Comparison of ENCODE assay signal across 8 cellular contexts in the genomic region with DNA sequence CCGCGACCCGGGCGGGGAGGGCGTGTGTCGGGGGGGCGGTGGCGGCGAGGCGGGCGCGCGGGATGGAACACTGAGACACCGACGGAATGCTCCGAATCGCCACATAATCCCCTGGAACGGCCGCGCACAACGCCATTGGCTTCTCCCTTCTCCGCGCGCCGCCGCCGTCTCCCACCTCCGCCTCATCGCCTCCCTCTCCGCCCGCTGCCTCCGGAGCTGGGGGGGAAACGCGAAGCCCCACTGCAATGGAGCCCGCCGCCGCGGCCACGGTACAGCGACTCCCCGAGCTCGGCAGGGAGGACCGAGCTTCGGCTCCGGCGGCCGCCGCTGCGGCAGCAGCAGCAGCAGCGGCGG. TPM values are rescaled to one million over a fixed set of nuclear protein-coding genes. Genes with fewer than 3 reads are reported as not detected.
A peak's percentile ranks its signal among the peaks of the same experiment; 100 is the strongest.
DNase-seq lines count a peak whose midpoint lies in the region; ATAC-seq lines count a peak whose summit lies in the region.

Gene PHLPP1 (plus strand): TSS at position 103 of the 354 bp plus-strand sequence. CDS start 143 bp downstream, at position 246.

- no peak for DNase-seq in activated T-cell treated with anti-CD3 and anti-CD28 coated beads, Interleukin-2, amount 50 U/mL, for 24 hours
- no peak for DNase-seq in activated T-cell treated with anti-CD3 and anti-CD28 coated beads, Interleukin-2, amount 50 U/mL, for 48 hours
- DNase-seq in stimulated activated naive CD8-positive, alpha-beta T cell treated with anti-CD3 and anti-CD28 coated beads, Interleukin-15, Interleukin-2, amounts not matched to agents 100 U/mL and 50 U/mL, for 24 hours, result no peak
- DNase-seq in SIG-M5 treated with dmso at 0.1 percent for 504 hours (lab: John Stamatoyannopoulos, UW; ENCODE audit: unreplicated experiment) (no peak), activated gamma-delta T cell (lab: John Stamatoyannopoulos, UW) (no peak)

- H3K4me1 Mint-ChIP-seq in activated T-cell treated with anti-CD3 and anti-CD28 coated beads, Interleukin-2, amount 50 U/mL, for 24 hours (ENCODE audit: low read depth), result peaks cover 42% of the 10 kb centered on the region
- H3K4me1 Mint-ChIP-seq in activated T-helper 17 cell treated with anti-CD3 and anti-CD28 coated beads, Interleukin-2, amount 50 U/mL, for 72 hours, result peaks cover 21% of the 10 kb centered on the region

- H3K9ac ChIP-seq in iPS-15b (ENCODE audit: low read depth, low read length), result peak within 1 kb of the TSS; percentile 62

- H3K4me3 ChIP-seq in iPS-15b (ENCODE audit: low read depth, low read length), result peak within 1 kb of the TSS; percentile 71

- H3K36me3 ChIP-seq in iPS-15b (ENCODE audit: control insufficient read depth, insufficient read depth, low read length), result no peaks in the 10 kb centered on the region

- no peaks in the 10 kb centered on the region for H3K27me3 ChIP-seq in iPS-15b (ENCODE audit: control insufficient read depth, insufficient read depth, low read length)

- no peaks in the 10 kb centered on the region for H3K9me3 Mint-ChIP-seq in activated T-cell treated with anti-CD3 and anti-CD28 coated beads, Interleukin-2, amount 50 U/mL, for 24 hours
- H3K9me3 Mint-ChIP-seq in activated T-helper 17 cell treated with anti-CD3 and anti-CD28 coated beads, Interleukin-2, amount 50 U/mL, for 72 hours, result no peaks in the 10 kb centered on the region

- H3K36me3 Mint-ChIP-seq in activated T-cell treated with anti-CD3 and anti-CD28 coated beads, Interleukin-2, amount 50 U/mL, for 24 hours (ENCODE audit: low read depth), result no peaks in the 10 kb centered on the region
- peaks cover 9% of the 10 kb centered on the region for H3K36me3 Mint-ChIP-seq in activated T-helper 17 cell treated with anti-CD3 and anti-CD28 coated beads, Interleukin-2, amount 50 U/mL, for 72 hours (ENCODE audit: low read depth)

- peak; percentile 15 for ATAC-seq in HG03045 (IDR thresholded peaks at IDR 0.05; ENCODE audit: unreplicated experiment)
- ATAC-seq in activated T-helper 17 cell treated with anti-CD3 and anti-CD28 coated beads, Interleukin-2, amount 50 U/mL, for 72 hours (replicated peaks), result peak; percentile 32
- peak; percentile 20 for ATAC-seq in stimulated activated naive CD8-positive, alpha-beta T cell treated with anti-CD3 and anti-CD28 coated beads, Interleukin-15, Interleukin-2, amounts not matched to agents 100 U/mL and 50 U/mL, for 24 hours

- H3K4me3 Mint-ChIP-seq in activated T-cell treated with anti-CD3 and anti-CD28 coated beads, Interleukin-2, amount 50 U/mL, for 24 hours, result peak within 1 kb of the TSS; percentile 83
- H3K4me3 Mint-ChIP-seq in activated T-helper 17 cell treated with anti-CD3 and anti-CD28 coated beads, Interleukin-2, amount 50 U/mL, for 72 hours, result peak within 1 kb of the TSS; percentile 87

- H3K27me3 Mint-ChIP-seq in activated T-cell treated with anti-CD3 and anti-CD28 coated beads, Interleukin-2, amount 50 U/mL, for 24 hours, result peaks cover 5% of the 10 kb centered on the region
- no peaks in the 10 kb centered on the region for H3K27me3 Mint-ChIP-seq in activated T-helper 17 cell treated with anti-CD3 and anti-CD28 coated beads, Interleukin-2, amount 50 U/mL, for 72 hours

- peak within 1 kb of the TSS; percentile 88 for H3K27ac Mint-ChIP-seq in activated T-cell treated with anti-CD3 and anti-CD28 coated beads, Interleukin-2, amount 50 U/mL, for 24 hours
- H3K27ac Mint-ChIP-seq in activated T-helper 17 cell treated with anti-CD3 and anti-CD28 coated beads, Interleukin-2, amount 50 U/mL, for 72 hours, result peak within 1 kb of the TSS; percentile 87

- H3K9me3 ChIP-seq in iPS-15b (ENCODE audit: control insufficient read depth, insufficient read depth, low read length), result no peaks in the 10 kb centered on the region

- H3K4me1 ChIP-seq in iPS-15b (ENCODE audit: control insufficient read depth, insufficient read depth, low read length), result peaks cover 11% of the 10 kb centered on the region

RNA-seq across cellular contexts. Expression of gene PHLPP1, which starts in this region (rescaled TPM):
- total RNA-seq in activated T-helper 17 cell treated with anti-CD3 and anti-CD28 coated beads, Interleukin-2, amount 50 U/mL, for 72 hours, result 10 to 100 TPM; 12.1 to 13.7 TPM
